In genomic region chr15:39579487-39580116, GRCh38 we compare ENCODE assay signal across 8 cellular contexts. TPM values are rescaled to one million over a fixed set of nuclear protein-coding genes. Genes with fewer than 3 reads are reported as not detected.
DNase-seq lines count a peak whose midpoint lies in the region; ATAC-seq and TF ChIP-seq lines count a peak whose summit lies in the region.

No MANE protein-coding gene starts in this region.

- no peak for ATAC-seq in activated CD4-positive, alpha-beta T cell treated with anti-CD3 and anti-CD28 coated beads for 36 hours
- ATAC-seq in T-cell (replicated peaks in 1 of 4): no peak
- ATAC-seq in GM19351 (IDR thresholded peaks at IDR 0.05; ENCODE audit: unreplicated experiment): no peak

- CTCF ChIA-PET in activated CD4-positive, alpha-beta T cell treated with anti-CD3 and anti-CD28 coated beads for 36 hours (lab: Charles Lee): interaction anchor here (0.5 to 1.9 kb wide), 24 partner anchors 8 to 453 kb away, joined by 3 to 12 read pairs (median 3); no protein-coding TSS in a partner anchor
- CTCF ChIA-PET in T-cell (lab: Charles Lee): interaction anchor here (0.6 to 1.4 kb wide), 9 partner anchors 10 to 1233 kb away, joined by 3 to 11 read pairs (median 3); no protein-coding TSS in a partner anchor

- H3K27ac Mint-ChIP-seq in activated CD4-positive, alpha-beta T cell treated with anti-CD3 and anti-CD28 coated beads for 36 hours: no peak overlapping the region
- H3K27ac Mint-ChIP-seq in T-cell: no peak overlapping the region
- peak overlapping the region; percentile 95 for H3K27ac Mint-ChIP-seq in nephron progenitor cell

- intact Hi-C loops in activated CD4-positive, alpha-beta T cell treated with anti-CD3 and anti-CD28 coated beads for 36 hours (cut with DNase I, micrococcal nuclease): loop anchor here (1.0 to 5.0 kb wide), 13 partner anchors 108 to 1139 kb away; no protein-coding TSS in a partner anchor

- POLR2A ChIA-PET in activated CD4-positive, alpha-beta T cell treated with anti-CD3 and anti-CD28 coated beads for 36 hours (lab: Charles Lee): no interaction called here
- POLR2A ChIA-PET in T-cell (lab: Charles Lee): no interaction called here

- peak overlapping the region; percentile 80 for H3K4me3 ChIP-seq in fibroblast of villous mesenchyme (ENCODE audit: low read depth, low read length)

- H3K4me3 Mint-ChIP-seq in activated CD4-positive, alpha-beta T cell treated with anti-CD3 and anti-CD28 coated beads for 36 hours: no peak overlapping the region
- H3K4me3 Mint-ChIP-seq in T-cell (peak overlapping the region; percentile 54 to 78 (median 71)), nephron progenitor cell (peak overlapping the region; percentile 88)

- H3K9me3 Mint-ChIP-seq in activated CD4-positive, alpha-beta T cell treated with anti-CD3 and anti-CD28 coated beads for 36 hours (ENCODE audit: low read depth): no peaks in the 10 kb centered on the region
- H3K9me3 Mint-ChIP-seq in T-cell: no peaks in the 10 kb centered on the region
- peaks cover 3% of the 10 kb centered on the region for H3K9me3 Mint-ChIP-seq in nephron progenitor cell

- TF ChIP-seq CTCF in fibroblast of villous mesenchyme (IDR thresholded peaks at IDR 0.05; ENCODE audit: insufficient read depth, low read depth, low read length) (no peak), nephron progenitor cell (IDR thresholded peaks at IDR 0.05) (no peak)

- no peaks in the 10 kb centered on the region for H3K36me3 Mint-ChIP-seq in activated CD4-positive, alpha-beta T cell treated with anti-CD3 and anti-CD28 coated beads for 36 hours (ENCODE audit: low read depth)
- H3K36me3 Mint-ChIP-seq in T-cell (no peaks in the 10 kb centered on the region), nephron progenitor cell (ENCODE audit: low read depth) (peaks cover 8% of the 10 kb centered on the region)

- peak; percentile 17 for DNase-seq in activated CD4-positive, alpha-beta T cell treated with anti-CD3 and anti-CD28 coated beads for 36 hours
- DNase-seq in activated CD4-positive, alpha-beta T cell treated with anti-CD3 and anti-CD28 coated beads for 48 hours: no peak
- DNase-seq in T-cell (no peak), fibroblast of villous mesenchyme (ENCODE audit: low read depth) (peak; percentile 93), nephron progenitor cell (peak; percentile 63), RPMI8226 (no peak)
- DNase-seq in stimulated activated CD4-positive, alpha-beta T cell treated with anti-CD3 and anti-CD28 coated beads, Interleukin-4, amount 100 ng/mL, for 4 hours: no peak

- H3K27me3 Mint-ChIP-seq in activated CD4-positive, alpha-beta T cell treated with anti-CD3 and anti-CD28 coated beads for 36 hours: peaks cover 56% of the 10 kb centered on the region
- H3K27me3 Mint-ChIP-seq in T-cell (peaks cover 41 to 65% of the 10 kb centered on the region in 2 donors), nephron progenitor cell (ENCODE audit: low read depth, poor library complexity) (peaks cover 23% of the 10 kb centered on the region)

- H3K4me1 Mint-ChIP-seq in activated CD4-positive, alpha-beta T cell treated with anti-CD3 and anti-CD28 coated beads for 36 hours: peaks cover 13% of the 10 kb centered on the region
- H3K4me1 Mint-ChIP-seq in T-cell (peaks cover 14 to 44% (median 16%) of the 10 kb centered on the region in 3 donors), nephron progenitor cell (peaks cover 36% of the 10 kb centered on the region)

RNA-seq across cellular contexts. Expression of gene THBS1, which starts 1.3 kb away (rescaled TPM):
- total RNA-seq in activated CD4-positive, alpha-beta T cell treated with anti-CD3 and anti-CD28 coated beads for 36 hours: under 1 TPM; 0.23 to 0.57 TPM
- total RNA-seq in T-cell (1 to 10 TPM; 1.3 to 8.6 (median 7.6) TPM), fibroblast of villous mesenchyme (7,420 and 8,241 TPM in 2 replicates)

Comparison
In these comparisons a context has a peak if more than half of its experiments do, and no peak if none do; other contexts are left out.
1. DNase-seq: peak in activated CD4-positive, alpha-beta T cell treated with anti-CD3 and anti-CD28 coated beads for 36 hours (single experiment), fibroblast of villous mesenchyme (single experiment) and nephron progenitor cell (single experiment); none in activated CD4-positive, alpha-beta T cell treated with anti-CD3 and anti-CD28 coated beads for 48 hours (single experiment), T-cell (0 of 34), stimulated activated CD4-positive, alpha-beta T cell treated with anti-CD3 and anti-CD28 coated beads, Interleukin-4, amount 100 ng/mL, for 4 hours (0 of 2) and RPMI8226 (single experiment).
2. RNA of gene THBS1, which starts 1.3 kb away (total RNA-seq): 7,420 to 8,241 TPM in fibroblast of villous mesenchyme; 1.3 to 8.6 TPM in T-cell and 0.23 to 0.57 TPM in activated CD4-positive, alpha-beta T cell treated with anti-CD3 and anti-CD28 coated beads for 36 hours; every median in the first group is over 100 times any median in the second.